In the genomic region with DNA sequence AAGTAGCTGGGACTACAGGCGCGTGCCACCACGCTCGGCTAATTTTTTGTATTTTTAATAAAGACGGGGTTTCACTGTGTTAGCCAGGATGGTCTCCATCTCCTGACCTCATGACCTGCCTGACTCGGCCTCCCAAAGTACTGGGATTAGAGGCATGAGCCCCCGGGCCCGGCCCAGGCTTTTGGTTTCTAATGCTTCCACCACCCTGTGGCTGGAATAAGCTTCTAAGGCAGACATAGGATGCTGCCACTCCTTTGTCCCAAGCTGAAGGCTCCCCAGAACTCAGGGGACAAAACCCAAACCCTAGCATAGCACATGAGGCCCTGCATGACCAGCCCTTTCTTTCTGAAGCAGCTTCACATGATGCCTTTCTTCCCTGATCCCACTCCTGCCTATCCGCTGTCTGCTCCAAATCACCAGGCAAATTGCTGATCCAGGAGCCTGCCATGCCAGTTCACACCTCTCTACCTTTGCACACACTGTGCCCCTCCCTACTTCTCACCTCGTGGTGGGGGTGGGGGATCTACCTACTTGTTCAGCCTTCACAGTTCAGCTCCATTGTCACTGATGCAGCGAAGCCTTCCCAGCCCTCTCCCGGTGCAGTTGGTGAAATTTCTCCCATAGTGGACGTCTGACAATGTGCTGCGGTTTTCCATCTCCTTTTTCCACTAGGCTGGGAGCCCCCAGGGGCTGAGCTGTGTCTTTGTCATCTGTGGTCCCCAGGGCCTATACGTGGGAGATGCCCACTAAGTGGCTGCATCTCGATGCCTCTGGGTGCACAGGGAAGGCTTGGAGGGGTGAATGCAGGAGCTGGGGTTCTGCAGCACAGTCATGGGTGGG, we compare ENCODE assay signal across 1 cellular context.
TF ChIP-seq lines count a peak whose summit lies in the region.

No MANE protein-coding gene starts in this region.

TF ChIP-seq in H1, 55 proteins besides CTCF, POLR2A, EP300 and RAD21:
- TF ChIP-seq, protein P1, sequence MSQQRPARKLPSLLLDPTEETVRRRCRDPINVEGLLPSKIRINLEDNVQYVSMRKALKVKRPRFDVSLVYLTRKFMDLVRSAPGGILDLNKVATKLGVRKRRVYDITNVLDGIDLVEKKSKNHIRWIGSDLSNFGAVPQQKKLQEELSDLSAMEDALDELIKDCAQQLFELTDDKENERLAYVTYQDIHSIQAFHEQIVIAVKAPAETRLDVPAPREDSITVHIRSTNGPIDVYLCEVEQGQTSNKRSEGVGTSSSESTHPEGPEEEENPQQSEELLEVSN (IDR thresholded peaks at IDR 0.05) = 0 out of 2 replicates have a peak, but pooled peaks have one; percentile 11
- TF ChIP-seq JUN (IDR thresholded peaks at IDR 0.05; ENCODE audit: low read depth, low read length) = no peak
